Comparison of ENCODE assay signal across 10 cellular contexts in genomic region chr7:151124205-151124880, GRCh38. TPM values are rescaled to one million over a fixed set of nuclear protein-coding genes. Genes with fewer than 3 reads are reported as not detected.
DNase-seq lines count a peak whose midpoint lies in the region; ATAC-seq and TF ChIP-seq lines count a peak whose summit lies in the region.
"Had no signal": no experiment of that assay in that cellular context is flagged by ENCODE, and none has a peak within 500 bp of the region (broad histone marks: within the 10 kb centered on the region; RNA-seq: fewer than 3 reads in every experiment).

No MANE protein-coding gene starts in this region.

- no peak for TF ChIP-seq POLR2A in HCT116 (IDR thresholded peaks at IDR 0.05; ENCODE audit: borderline replicate concordance, extremely low read depth, insufficient read depth, insufficient read length)

- H3K27me3 ChIP-seq in HCT116 (ENCODE audit: insufficient read depth, low read length) (no peaks in the 10 kb centered on the region), right atrium auricular region (no peaks in the 10 kb centered on the region)
- H3K27me3 ChIP-seq: heart right ventricle had no signal

- TF ChIP-seq CTCF in C4-2B (conservative IDR thresholded peaks at IDR 0.05) (no peak; the same call in 1 of the 2 replicates), HCT116 (IDR thresholded peaks at IDR 0.05 in 2 of 3, conservative IDR thresholded peaks at IDR 0.05 in 1 of 3; ENCODE audit: borderline replicate concordance in 1 of 3, insufficient read depth in 1 of 3, low read depth in 2 of 3, low read length in 2 of 3) (0 out of 6 replicates have a peak, but pooled peaks of 1 of the 3 experiments have one; percentile 9), right atrium auricular region (IDR thresholded peaks at IDR 0.05) (no peak)

- no TSS peak for BruUV-seq in HCT116 (replicated peaks; lab: Mats Ljungman, UMichigan)

- H3K4me3 ChIP-seq in HCT116 (replicated peaks in 1 of 2; ENCODE audit: low read depth in 1 of 2, low read length in 2 of 2) (no peak overlapping the region), right atrium auricular region (no peak overlapping the region)

- H3K27ac ChIP-seq in C4-2B (peak overlapping the region; percentile 75), HCT116 (ENCODE audit: low read depth, low read length) (no peak overlapping the region), right atrium auricular region (no peak overlapping the region)
- H3K27ac ChIP-seq: WERI-Rb-1 had no signal

- no peaks in the 10 kb centered on the region for H3K9me3 Mint-ChIP-seq in activated naive CD8-positive, alpha-beta T cell treated with anti-CD3 and anti-CD28 coated beads, Interleukin-2, amount 50 U/mL, for 24 hours

- no peak for DNase-seq in HCT116 (ENCODE audit: low read depth, low spot score)
- DNase-seq in activated naive CD8-positive, alpha-beta T cell treated with anti-CD3 and anti-CD28 coated beads, Interleukin-2, amount 50 U/mL, for 24 hours: no peak
- DNase-seq in right atrium auricular region (ENCODE audit: low spot score): no peak
- no peak for DNase-seq in SKM-1 (lab: John Stamatoyannopoulos, UW; ENCODE audit: unreplicated experiment)

- no peaks in the 10 kb centered on the region for H3K9me2 ChIP-seq in HCT116 (ENCODE audit: insufficient read depth)

- H3K79me2 ChIP-seq in HCT116 (ENCODE audit: insufficient read depth, low read length): peaks cover 6% of the 10 kb centered on the region; the same call in 1 of the 2 replicates

- H4K20me1 ChIP-seq in HCT116 (ENCODE audit: insufficient read depth): no peaks in the 10 kb centered on the region

- H3K36me3 ChIP-seq in HCT116 (ENCODE audit: control insufficient read depth in 1 of 2, insufficient read depth in 2 of 2, low read length in 2 of 2): peaks cover 18 to 23% of the 10 kb centered on the region in 2 experiments; a peak in 3 of 4 replicates
- peaks cover 49% of the 10 kb centered on the region for H3K36me3 ChIP-seq in right atrium auricular region

- H2AFZ ChIP-seq in HCT116 (ENCODE audit: low read depth, low read length, poor library complexity, severe bottlenecking): no peak overlapping the region

- H3K27me3 Mint-ChIP-seq in activated naive CD8-positive, alpha-beta T cell treated with anti-CD3 and anti-CD28 coated beads, Interleukin-2, amount 50 U/mL, for 24 hours: no peaks in the 10 kb centered on the region

- no peak overlapping the region for H3K9ac ChIP-seq in HCT116 (ENCODE audit: low read length)

- peaks cover 6% of the 10 kb centered on the region for H3K36me3 Mint-ChIP-seq in activated naive CD8-positive, alpha-beta T cell treated with anti-CD3 and anti-CD28 coated beads, Interleukin-2, amount 50 U/mL, for 24 hours (ENCODE audit: low read depth)

- CTCF ChIA-PET in HCT116 (lab: Charles Lee): interaction anchor here (1.0 to 1.4 kb wide), 17 partner anchors 9 to 178 kb away, joined by 3 to 8 read pairs (median 4); partner anchors contain the start of genes ABCB8, ABCF2 and FASTK

- RAD21 ChIA-PET in HCT116 (lab: Charles Lee; ENCODE audit: low non-redundant PET in 1 of 2, low total read pairs in 2 of 2, uncharacterized antibody in 2 of 2, unreplicated experiment in 2 of 2): no interaction called here

- no peak overlapping the region for H3K27ac Mint-ChIP-seq in activated naive CD8-positive, alpha-beta T cell treated with anti-CD3 and anti-CD28 coated beads, Interleukin-2, amount 50 U/mL, for 24 hours

- POLR2A ChIA-PET in HCT116 (lab: Charles Lee): no interaction called here

- intact Hi-C loops in HCT116 (cut with micrococcal nuclease): loop anchor here (1.0 to 10.0 kb wide), 3 partner anchors 48 to 179 kb away; partner anchors contain the start of gene SMARCD3

- ATAC-seq in HCT116 (0 out of 2 replicates have a peak, but pooled peaks have one; percentile 8), HG03520 (IDR thresholded peaks at IDR 0.05; ENCODE audit: unreplicated experiment) (no peak)
- ATAC-seq in activated naive CD8-positive, alpha-beta T cell treated with anti-CD3 and anti-CD28 coated beads, Interleukin-2, amount 50 U/mL, for 24 hours: peak; percentile 3

- H3K4me3 Mint-ChIP-seq in activated naive CD8-positive, alpha-beta T cell treated with anti-CD3 and anti-CD28 coated beads, Interleukin-2, amount 50 U/mL, for 24 hours: no peak overlapping the region

- no peak overlapping the region for H3K4me2 ChIP-seq in HCT116 (ENCODE audit: low read length)

- H3K9me3 ChIP-seq in HCT116 (ENCODE audit: control insufficient read depth in 1 of 2, insufficient read depth in 1 of 2, low read depth in 1 of 2, low read length in 2 of 2) (no peaks in the 10 kb centered on the region), right atrium auricular region (no peaks in the 10 kb centered on the region)
- H3K9me3 ChIP-seq: heart right ventricle had no signal

- no peak for TF ChIP-seq RAD21 in HCT116 (IDR thresholded peaks at IDR 0.05; ENCODE audit: low read depth)

- H3K4me1 Mint-ChIP-seq in activated naive CD8-positive, alpha-beta T cell treated with anti-CD3 and anti-CD28 coated beads, Interleukin-2, amount 50 U/mL, for 24 hours: no peaks in the 10 kb centered on the region

- H3K4me1 ChIP-seq in HCT116 (ENCODE audit: control insufficient read depth in 1 of 2, insufficient read depth in 2 of 2, low read length in 2 of 2) (peaks cover 0 to 8% of the 10 kb centered on the region in 2 experiments; a peak in 1 of 4 replicates), right atrium auricular region (peaks cover 0 to 9% of the 10 kb centered on the region in 2 donors)

TF ChIP-seq in HCT116, 20 proteins besides CTCF, POLR2A, EP300 and RAD21:
- no peak for TF ChIP-seq TCF7L2 (IDR thresholded peaks at IDR 0.05; ENCODE audit: borderline replicate concordance, extremely low read depth, insufficient read depth, insufficient read length)
- no peak for TF ChIP-seq POLR2AphosphoS5 (IDR thresholded peaks at IDR 0.05; ENCODE audit: low read depth, low read length)
- TF ChIP-seq, protein P1, sequence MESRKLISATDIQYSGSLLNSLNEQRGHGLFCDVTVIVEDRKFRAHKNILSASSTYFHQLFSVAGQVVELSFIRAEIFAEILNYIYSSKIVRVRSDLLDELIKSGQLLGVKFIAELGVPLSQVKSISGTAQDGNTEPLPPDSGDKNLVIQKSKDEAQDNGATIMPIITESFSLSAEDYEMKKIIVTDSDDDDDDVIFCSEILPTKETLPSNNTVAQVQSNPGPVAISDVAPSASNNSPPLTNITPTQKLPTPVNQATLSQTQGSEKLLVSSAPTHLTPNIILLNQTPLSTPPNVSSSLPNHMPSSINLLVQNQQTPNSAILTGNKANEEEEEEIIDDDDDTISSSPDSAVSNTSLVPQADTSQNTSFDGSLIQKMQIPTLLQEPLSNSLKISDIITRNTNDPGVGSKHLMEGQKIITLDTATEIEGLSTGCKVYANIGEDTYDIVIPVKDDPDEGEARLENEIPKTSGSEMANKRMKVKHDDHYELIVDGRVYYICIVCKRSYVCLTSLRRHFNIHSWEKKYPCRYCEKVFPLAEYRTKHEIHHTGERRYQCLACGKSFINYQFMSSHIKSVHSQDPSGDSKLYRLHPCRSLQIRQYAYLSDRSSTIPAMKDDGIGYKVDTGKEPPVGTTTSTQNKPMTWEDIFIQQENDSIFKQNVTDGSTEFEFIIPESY (IDR thresholded peaks at IDR 0.05; ENCODE audit: extremely low read depth, insufficient replicate concordance, low read length): no peak
- no peak for TF ChIP-seq JUND (IDR thresholded peaks at IDR 0.05)
- TF ChIP-seq ELF1 (IDR thresholded peaks at IDR 0.05; ENCODE audit: borderline replicate concordance, low read depth): no peak
- no peak for TF ChIP-seq EGR1 (IDR thresholded peaks at IDR 0.05; ENCODE audit: low read depth)
- TF ChIP-seq, protein P2, sequence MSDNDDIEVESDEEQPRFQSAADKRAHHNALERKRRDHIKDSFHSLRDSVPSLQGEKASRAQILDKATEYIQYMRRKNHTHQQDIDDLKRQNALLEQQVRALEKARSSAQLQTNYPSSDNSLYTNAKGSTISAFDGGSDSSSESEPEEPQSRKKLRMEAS (IDR thresholded peaks at IDR 0.05): no peak
- no peak for TF ChIP-seq SRF (IDR thresholded peaks at IDR 0.05; ENCODE audit: low read depth)
- TF ChIP-seq SP1 (IDR thresholded peaks at IDR 0.05; ENCODE audit: low read depth): no peak
- no peak for TF ChIP-seq ZFX (IDR thresholded peaks at IDR 0.05)
- TF ChIP-seq, protein P3, sequence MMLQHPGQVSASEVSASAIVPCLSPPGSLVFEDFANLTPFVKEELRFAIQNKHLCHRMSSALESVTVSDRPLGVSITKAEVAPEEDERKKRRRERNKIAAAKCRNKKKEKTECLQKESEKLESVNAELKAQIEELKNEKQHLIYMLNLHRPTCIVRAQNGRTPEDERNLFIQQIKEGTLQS (IDR thresholded peaks at IDR 0.05): no peak
- no peak for TF ChIP-seq SIN3A (IDR thresholded peaks at IDR 0.05; ENCODE audit: low read depth)
- no peak for TF ChIP-seq CBX3 (IDR thresholded peaks at IDR 0.05; ENCODE audit: low read depth)
- no peak for TF ChIP-seq EZH2 (IDR thresholded peaks at IDR 0.05)
- TF ChIP-seq ZNF274 (IDR thresholded peaks at IDR 0.05; ENCODE audit: low read depth, low read length): no peak
- TF ChIP-seq YY1 (IDR thresholded peaks at IDR 0.05; ENCODE audit: extremely low read depth, insufficient replicate concordance, low read depth, low read length): no peak
- no peak for TF ChIP-seq EZH2phosphoT487 (IDR thresholded peaks at IDR 0.05; ENCODE audit: borderline replicate concordance)
- no peak for TF ChIP-seq CEBPB (IDR thresholded peaks at IDR 0.05; ENCODE audit: low read depth)
- TF ChIP-seq FOSL1 (IDR thresholded peaks at IDR 0.05; ENCODE audit: low read depth): no peak
TF ChIP-seq in HCT116: peak in this region for 0.

RNA-seq across cellular contexts. Expression of gene AGAP3, which starts 38.1 kb away (rescaled TPM):
- total RNA-seq in HCT116 (2021; ENCODE audit: unreplicated experiment): 126 TPM
- 70.1 and 70.4 TPM in 2 replicates for polyA plus RNA-seq in HCT116 (2012)
- total RNA-seq in right atrium auricular region: 10 to 100 TPM; 29.8 to 42.1 TPM

RNA-seq across cellular contexts. Expression of gene TMUB1, which starts 41.0 kb away (rescaled TPM):
- total RNA-seq in HCT116 (2021; ENCODE audit: unreplicated experiment) (75.8 TPM), right atrium auricular region (10 to 100 TPM; 28.0 to 53.6 TPM)
- 71.5 and 73.7 TPM in 2 replicates for polyA plus RNA-seq in HCT116 (2012)

RNA-seq across cellular contexts. Expression of gene GBX1, which starts 43.2 kb away (rescaled TPM):
- total RNA-seq in HCT116 (2021; ENCODE audit: unreplicated experiment) (0.86 TPM), right atrium auricular region (not detected)
- polyA plus RNA-seq in HCT116 (2012): 0.39 and 0.75 TPM in 2 replicates
- total RNA-seq: epithelial cell of proximal tubule had no signal
- polyA plus RNA-seq: adipose tissue had no signal

RNA-seq across cellular contexts. Expression of gene FASTK, which starts 43.7 kb away (rescaled TPM):
- total RNA-seq in HCT116 (2021; ENCODE audit: unreplicated experiment) (86.4 TPM), right atrium auricular region (10 to 100 TPM; 85.9 to 96.4 TPM)
- 77.9 and 78.4 TPM in 2 replicates for polyA plus RNA-seq in HCT116 (2012)
